In the genomic region with DNA sequence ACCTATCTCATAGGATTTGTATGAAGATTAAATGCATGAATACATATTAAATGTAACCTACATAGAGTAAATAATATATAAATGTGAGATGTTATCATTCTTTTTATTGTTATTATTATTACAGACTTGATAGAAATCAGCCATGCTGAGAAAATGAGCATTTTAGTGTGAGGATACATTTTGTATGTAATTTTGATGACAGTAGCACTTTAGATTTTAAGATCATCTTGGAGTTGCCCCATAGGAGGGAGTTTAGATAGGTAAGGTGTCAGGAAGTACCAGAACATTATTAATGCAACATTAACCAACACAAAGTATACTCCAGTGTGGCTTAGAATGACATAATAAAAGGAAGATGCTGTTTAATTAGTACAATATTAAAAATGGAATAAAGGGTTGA, we compare ENCODE assay signal across 10 cellular contexts. TPM values are rescaled to one million over a fixed set of nuclear protein-coding genes. Genes with fewer than 3 reads are reported as not detected.
"Had no signal": no experiment of that assay in that cellular context is flagged by ENCODE, and none has a peak within 500 bp of the region (broad histone marks: within the 10 kb centered on the region; RNA-seq: fewer than 3 reads in every experiment).

No MANE protein-coding gene starts in this region.

- H3K4me3 ChIP-seq: K562 had no signal

- DNase-seq: KBM-7, KG1 had no signal

- H3K9ac ChIP-seq: KMS-11 had no signal

- H3K4me2 ChIP-seq: KMS-11 had no signal

- H3K27ac ChIP-seq: HL-60, KMS-11 had no signal

- FAIRE-seq: HepG2, HTR-8/SVneo, K562 had no signal

- ATAC-seq: HepG2, K562 had no signal

RNA-seq across cellular contexts. Expression of gene TMPRSS11A, which starts 8.4 kb away (rescaled TPM):
- total RNA-seq: HepG2, HT-29, HT1080, K562 had no signal
- polyA plus RNA-seq: HepG2, IgD-negative memory B cell, K562 had no signal
